ENCODE assay signal across 8 cellular contexts in genomic region chr11:17077240-17077519, GRCh38. TPM values are rescaled to one million over a fixed set of nuclear protein-coding genes. Genes with fewer than 3 reads are reported as not detected.
DNase-seq lines count a peak whose midpoint lies in the region; ATAC-seq, FAIRE-seq and TF ChIP-seq lines count a peak whose summit lies in the region.

No MANE protein-coding gene starts in this region.

- POLR2A ChIA-PET in H1 (lab: Charles Lee; ENCODE audit: partially characterized antibody), result interaction anchor here (0.5 to 3.8 kb wide), 41 partner anchors 9 to 1306 kb away, joined by 3 to 47 read pairs (median 5); partner anchors contain the start of genes NUCB2, PIK3C2A and PLEKHA7
- POLR2A ChIA-PET in naive thymus-derived CD4-positive, alpha-beta T cell (lab: Charles Lee), result interaction anchor here (0.7 to 2.7 kb wide), 7 partner anchors 32 to 1814 kb away, joined by 3 to 16 read pairs (median 5); partner anchors contain the start of genes C11orf58, NUCB2 and PIK3C2A

- H3K9me3 ChIP-seq in OCI-LY3 (ENCODE audit: insufficient read depth, low read length), result no peaks in the 10 kb centered on the region
- no peaks in the 10 kb centered on the region for H3K9me3 ChIP-seq in H1 (ENCODE audit: insufficient read depth in 2 of 2, low read depth in 1 of 2, low read length in 1 of 2)
- H3K9me3 ChIP-seq in naive thymus-derived CD4-positive, alpha-beta T cell (ENCODE audit: control insufficient read depth in 2 of 3, low read length in 3 of 3), result no peaks in the 10 kb centered on the region

- peaks cover 30% of the 10 kb centered on the region for H3K79me2 ChIP-seq in GM23338 (replicated peaks; ENCODE audit: insufficient read depth)
- H3K79me2 ChIP-seq in OCI-LY3 (ENCODE audit: low read length), result peaks cover 42% of the 10 kb centered on the region
- peaks cover 8 to 21% of the 10 kb centered on the region in 2 experiments for H3K79me2 ChIP-seq in H1 (ENCODE audit: control insufficient read depth in 1 of 2, insufficient read depth in 2 of 2, low read length in 2 of 2)

- H3K9me2 ChIP-seq in GM23338 (ENCODE audit: insufficient read depth), result no peaks in the 10 kb centered on the region

- no peak overlapping the region for H2BK15ac ChIP-seq in H1 (ENCODE audit: low read length)

- CTCF ChIA-PET in H1 (lab: Charles Lee; ENCODE audit: partially characterized antibody), result interaction anchor here (0.6 to 1.3 kb wide), 2 partner anchors 83 to 308 kb away, joined by 3 to 4 read pairs; no protein-coding TSS in a partner anchor
- CTCF ChIA-PET in naive thymus-derived CD4-positive, alpha-beta T cell (lab: Charles Lee), result no interaction called here

- peak overlapping the region; percentile 47 for H3K4ac ChIP-seq in H1 (replicated peaks; ENCODE audit: insufficient read length, low read depth, low read length)

- no peak for TF ChIP-seq CTCF in GM23338 (conservative IDR thresholded peaks at IDR 0.05; ENCODE audit: low read depth in 2 of 2)
- no peak for TF ChIP-seq CTCF in OCI-LY3 (IDR thresholded peaks at IDR 0.05; ENCODE audit: low read depth, low read length)
- TF ChIP-seq CTCF in H1 (IDR thresholded peaks at IDR 0.05; ENCODE audit: control extremely low read depth in 1 of 3, insufficient read depth in 1 of 3, low read depth in 1 of 3, low read length in 3 of 3), result no peak

- H2BK5ac ChIP-seq in H1 (ENCODE audit: low read depth, low read length), result peak overlapping the region; percentile 79

- no peak for TF ChIP-seq RAD21 in H1 (IDR thresholded peaks at IDR 0.05 in 1 of 2, conservative IDR thresholded peaks at IDR 0.05 in 1 of 2; ENCODE audit: low read depth in 2 of 2, low read length in 2 of 2)

- TF ChIP-seq EP300 in H1 (IDR thresholded peaks at IDR 0.05; ENCODE audit: borderline replicate concordance in 1 of 2, low read depth in 2 of 2, low read length in 2 of 2), result no peak

- no peak overlapping the region for H3K14ac ChIP-seq in H1 (ENCODE audit: insufficient read length)

- peaks cover 13% of the 10 kb centered on the region for H3K27me3 Mint-ChIP-seq in GM23338 (ENCODE audit: insufficient read depth, low read depth, poor library complexity)
- H3K27me3 Mint-ChIP-seq in naive thymus-derived CD4-positive, alpha-beta T cell, result no peaks in the 10 kb centered on the region

- peak overlapping the region; percentile 99 for H3K27ac Mint-ChIP-seq in GM23338
- peak overlapping the region; percentile 96 to 99 (median 99) for H3K27ac Mint-ChIP-seq in naive thymus-derived CD4-positive, alpha-beta T cell

- TF ChIP-seq POLR2A in H1 (IDR thresholded peaks at IDR 0.05; ENCODE audit: control extremely low read depth in 1 of 2, low read depth in 2 of 2, low read length in 2 of 2), result no peak

- H3K23me2 ChIP-seq in H1 (ENCODE audit: low read depth, low read length), result peaks cover 10% of the 10 kb centered on the region

- H2AK5ac ChIP-seq in H1 (ENCODE audit: low read depth, low read length), result peak overlapping the region; percentile 24; the same call in 1 of the 2 replicates

- H3K79me1 ChIP-seq in H1 (ENCODE audit: low read depth, low read length), result peaks cover 4% of the 10 kb centered on the region; the same call in 1 of the 2 replicates

- intact Hi-C loops in naive thymus-derived CD4-positive, alpha-beta T cell (cut with micrococcal nuclease), result loop anchor here (1.0 to 10.0 kb wide), 16 partner anchors 62 to 1555 kb away; partner anchors contain the start of genes C11orf58 (in 2 of the 2), SERGEF (in 2 of the 2), GTF2H1 (in 1 of the 2) and HPS5 (in 1 of the 2)

- H3K27me3 ChIP-seq in GM23338 (ENCODE audit: insufficient read depth) (no peaks in the 10 kb centered on the region), OCI-LY3 (ENCODE audit: low read depth, low read length) (no peaks in the 10 kb centered on the region), H1 (replicated peaks in 1 of 4; ENCODE audit: control insufficient read depth in 3 of 4, extremely low read depth in 1 of 4, insufficient read depth in 3 of 4, low read length in 3 of 4) (no peaks in the 10 kb centered on the region)
- H3K27me3 ChIP-seq in naive thymus-derived CD4-positive, alpha-beta T cell (ENCODE audit: control insufficient read depth in 2 of 2, insufficient read depth in 2 of 2, low read length in 2 of 2), result no peaks in the 10 kb centered on the region

- FAIRE-seq in H1 (lab: Jason Lieb, UNC), result no peak

- no peak overlapping the region for H2BK120ac ChIP-seq in H1 (replicated peaks; ENCODE audit: low read depth, low read length)

- H3K27ac ChIP-seq in GM23338 (ENCODE audit: low read depth) (peak overlapping the region; percentile 75), OCI-LY3 (ENCODE audit: low read length) (peak overlapping the region; percentile 75), H1 (ENCODE audit: low read depth, low read length) (peak overlapping the region; percentile 97)
- H3K27ac ChIP-seq in naive thymus-derived CD4-positive, alpha-beta T cell (ENCODE audit: low read depth, low read length), result peak overlapping the region; percentile 91

- peak overlapping the region; percentile 99 for H3K4me3 Mint-ChIP-seq in GM23338
- H3K4me3 Mint-ChIP-seq in naive thymus-derived CD4-positive, alpha-beta T cell, result peak overlapping the region; percentile 91 to 99 (median 98)

- H3K4me1 ChIP-seq in GM23338 (ENCODE audit: insufficient read depth) (peaks cover 11% of the 10 kb centered on the region), OCI-LY3 (ENCODE audit: low read length) (peaks cover 14% of the 10 kb centered on the region), H1 (replicated peaks in 1 of 4; ENCODE audit: control insufficient read depth in 3 of 4, insufficient read depth in 4 of 4, low read length in 3 of 4) (peaks cover 0 to 5% (median 3%) of the 10 kb centered on the region in 4 experiments; a peak in 6 of 7 replicates)
- H3K4me1 ChIP-seq in naive thymus-derived CD4-positive, alpha-beta T cell (ENCODE audit: control insufficient read depth in 2 of 2, insufficient read depth in 2 of 2, low read length in 2 of 2), result peaks cover 12 to 27% of the 10 kb centered on the region in 2 donors

- H3K23ac ChIP-seq in H1 (ENCODE audit: insufficient read length), result no peak overlapping the region

- H3K36me3 ChIP-seq in GM23338 (ENCODE audit: insufficient read depth), result peaks cover 35% of the 10 kb centered on the region
- H3K36me3 ChIP-seq in OCI-LY3 (replicated peaks; ENCODE audit: low read depth, low read length), result peaks cover 32% of the 10 kb centered on the region
- peaks cover 10 to 39% (median 24%) of the 10 kb centered on the region in 4 experiments for H3K36me3 ChIP-seq in H1 (ENCODE audit: control insufficient read depth in 2 of 4, insufficient read depth in 4 of 4, low read length in 3 of 4)
- H3K36me3 ChIP-seq in naive thymus-derived CD4-positive, alpha-beta T cell (ENCODE audit: control insufficient read depth in 2 of 3, insufficient read depth in 3 of 3, low read length in 3 of 3), result peaks cover 7 to 30% (median 9%) of the 10 kb centered on the region in 3 experiments

- H3F3A ChIP-seq in GM23338 (replicated peaks; ENCODE audit: low read depth), result peaks cover 51% of the 10 kb centered on the region

- H4K91ac ChIP-seq in H1 (replicated peaks; ENCODE audit: insufficient read length, low read length), result peak overlapping the region; percentile 67

- no peak overlapping the region for H2BK20ac ChIP-seq in H1 (ENCODE audit: low read length)

- H3K4me1 Mint-ChIP-seq in GM23338, result peaks cover 18% of the 10 kb centered on the region
- peaks cover 25 to 60% (median 37%) of the 10 kb centered on the region in 7 donors for H3K4me1 Mint-ChIP-seq in naive thymus-derived CD4-positive, alpha-beta T cell

- peak overlapping the region; percentile 94; the same call in 1 of the 2 replicates for H4K8ac ChIP-seq in H1 (ENCODE audit: extremely low read depth, insufficient read depth, low read length)

- H3K4me3 ChIP-seq in GM08714 (ENCODE audit: low read length), result peak overlapping the region; percentile 91
- H3K4me3 ChIP-seq in GM23338, result peak overlapping the region; percentile 91
- H3K4me3 ChIP-seq in OCI-LY3 (ENCODE audit: low read length), result peak overlapping the region; percentile 92
- peak overlapping the region; percentile 84 to 99 (median 94) for H3K4me3 ChIP-seq in H1 (ENCODE audit: extremely low read depth in 1 of 4, insufficient read depth in 2 of 4, low read depth in 3 of 4, low read length in 4 of 4)
- peak overlapping the region; percentile 87 for H3K4me3 ChIP-seq in naive thymus-derived CD4-positive, alpha-beta T cell (ENCODE audit: low read length)

- H3K56ac ChIP-seq in H1 (replicated peaks; ENCODE audit: insufficient read length, low read depth, low read length), result peak overlapping the region; percentile 75

- ATAC-seq in GM23338, result peak; percentile 6
- peak; percentile 46 for ATAC-seq in naive thymus-derived CD4-positive, alpha-beta T cell

- H3K36me3 Mint-ChIP-seq in GM23338 (ENCODE audit: low read depth), result peaks cover 73% of the 10 kb centered on the region
- peaks cover 10 to 31% (median 26%) of the 10 kb centered on the region in 5 donors for H3K36me3 Mint-ChIP-seq in naive thymus-derived CD4-positive, alpha-beta T cell

- DNase-seq in GM23338 (ENCODE audit: low spot score) (no peak), H1 (ENCODE audit: low read depth in 1 of 2, low spot score in 2 of 2) (no peak), T1000 (lab: John Stamatoyannopoulos, UW) (no peak), KBM-7 (no peak), glomerular visceral epithelial cell (ENCODE audit: extremely low spot score) (no peak)
- no peak for DNase-seq in naive thymus-derived CD4-positive, alpha-beta T cell

- H3K9ac ChIP-seq in OCI-LY3 (ENCODE audit: low read length), result peak overlapping the region; percentile 99
- peak overlapping the region; percentile 93 to 98 (median 96) for H3K9ac ChIP-seq in H1 (replicated peaks in 1 of 4; ENCODE audit: extremely low read depth in 1 of 4, low read depth in 3 of 4, low read length in 3 of 4)

- H3K18ac ChIP-seq in H1 (ENCODE audit: extremely low read depth, low read length), result peak overlapping the region; percentile 55; the same call in 1 of the 2 replicates

- WGBS in H1 (ENCODE audit: extremely low coverage in 1 of 2, insufficient coverage in 1 of 2, insufficient read length in 1 of 2, insufficient replicate concordance in 2 of 2, low coverage in 1 of 2, low lambda C conversion rate in 2 of 2, missing lambda C conversion rate in 1 of 2), 2 experiments, result 0% methylated on average over 19 of the region's 20 CpGs; no CpG with 5 or more reads in 1 of the 2 experiments

- H3K9me3 Mint-ChIP-seq in GM23338, result peaks cover 3% of the 10 kb centered on the region; the same call in 2 of the 3 replicates
- H3K9me3 Mint-ChIP-seq in naive thymus-derived CD4-positive, alpha-beta T cell, result peaks cover 0 to 3% (median 0%) of the 10 kb centered on the region in 11 donors

- peak overlapping the region; percentile 2; the same call in 1 of the 2 replicates for H2BK12ac ChIP-seq in H1 (ENCODE audit: low read depth, low read length)

- H3K4me2 ChIP-seq in GM23338, result peak overlapping the region; percentile 98
- peak overlapping the region; percentile 100 for H3K4me2 ChIP-seq in OCI-LY3 (ENCODE audit: low read length)
- H3K4me2 ChIP-seq in H1 (ENCODE audit: insufficient read depth in 1 of 2, low read depth in 2 of 2, low read length in 2 of 2), result peak overlapping the region; percentile 96 to 100

- no peak overlapping the region for H2AFZ ChIP-seq in GM23338
- no peak overlapping the region for H2AFZ ChIP-seq in OCI-LY3 (ENCODE audit: low read depth, low read length)
- no peak overlapping the region for H2AFZ ChIP-seq in H1 (ENCODE audit: low read length)

- peak overlapping the region; percentile 8 for H4K5ac ChIP-seq in H1 (ENCODE audit: insufficient read length, low read depth, low read length)

- in situ Hi-C loops in KBM-7 (cut with MboI; ENCODE audit: low pct_unique_long_range_greater_than_20kb, low sequenced_read_pairs), result no loop called here

- H4K20me1 ChIP-seq in GM23338 (replicated peaks; ENCODE audit: insufficient read depth) (peaks cover 29% of the 10 kb centered on the region), OCI-LY3 (ENCODE audit: insufficient read depth, low read length) (0 out of 2 replicates have a peak, but pooled peaks cover 5% of the 10 kb centered on the region), H1 (replicated peaks in 1 of 2; ENCODE audit: control insufficient read depth in 1 of 2, insufficient read depth in 2 of 2, low read length in 2 of 2) (peaks cover 0 to 10% of the 10 kb centered on the region in 2 experiments)

RNA-seq across cellular contexts. Expression of gene RPS13, which starts 0.3 kb away (rescaled TPM):
- total RNA-seq in GM23338 (2014; rRNA removed; shearing (Covaris generic)), result 1,155 and 1,211 TPM in 2 replicates
- polyA plus RNA-seq in GM23338 (2016; fragmentation: Nextera tagmentation; extraction: Ambion mirVana) (1,691 and 1,717 TPM in 2 replicates), H1 (2011; rRNA removed) (1,818 and 2,270 TPM in 2 replicates)
- 1,310 and 1,336 TPM in 2 replicates for total RNA-seq in H1 (2021; fragmentation: NEBNext Ultra II Directional; extraction: Animal tissue kit (Norgen Biotek cat#: 25700))
- polyA plus RNA-seq in H1 (2011; cell fraction: cytosol; rRNA removed), result 1,982 TPM
- polyA plus RNA-seq in H1 (2011; cell fraction: nucleus; rRNA removed), result 640 TPM
- 1,729 to 2,391 TPM (median 1,829 TPM) in 4 replicates for polyA plus RNA-seq in H1 (2012, experiment 1 of 2)
- 2,854 TPM for polyA plus RNA-seq in H1 (2012, experiment 2 of 2)
- polyA plus RNA-seq in H1 (2013, experiment 1 of 2), result 2,037 TPM
- 2,020 TPM for polyA plus RNA-seq in H1 (2013, experiment 2 of 2)
- 523 and 539 TPM in 2 replicates for polyA minus RNA-seq in H1 (2011; rRNA and poly(A)+ RNA removed)
- polyA minus RNA-seq in H1 (2011; cell fraction: cytosol; rRNA and poly(A)+ RNA removed), result 283 TPM
- 1,271 TPM for polyA minus RNA-seq in H1 (2011; cell fraction: nucleus; rRNA and poly(A)+ RNA removed)
- 1,000 to 10,000 TPM; 1,062 to 2,591 (median 2,234) TPM for total RNA-seq in naive thymus-derived CD4-positive, alpha-beta T cell
- 1,000 to 10,000 TPM; 2,294 to 3,246 TPM for polyA plus RNA-seq in naive thymus-derived CD4-positive, alpha-beta T cell
